Comparison of ENCODE assay signal across 24 cellular contexts in the genomic region with DNA sequence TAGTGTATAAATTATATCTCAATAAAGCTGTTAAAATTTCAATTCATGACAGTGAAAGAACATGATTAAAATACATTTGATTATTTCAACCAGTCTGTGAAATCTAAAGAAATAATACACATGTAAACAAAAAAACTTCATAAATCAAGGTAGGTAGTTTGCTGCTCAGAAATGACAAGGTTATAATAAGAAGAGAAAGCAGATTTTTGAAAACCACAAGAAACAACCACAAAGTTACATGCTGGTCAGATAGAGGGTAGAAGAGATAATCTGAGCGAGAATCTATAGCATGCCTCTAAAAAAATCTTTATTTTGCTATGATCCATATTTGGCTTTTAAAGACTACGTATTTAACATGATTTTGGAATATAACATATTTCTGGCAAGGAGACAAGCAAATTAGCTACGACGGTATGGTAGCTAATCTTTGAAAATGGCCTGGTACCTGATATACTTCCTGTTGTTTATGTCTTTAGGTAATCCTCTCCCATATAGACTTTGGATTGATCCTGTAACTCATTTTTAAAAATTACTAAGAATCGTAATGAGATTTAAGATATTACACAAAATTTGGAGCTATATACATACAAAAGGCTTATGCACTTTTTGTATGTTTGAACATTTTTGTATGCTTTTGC. TPM values are rescaled to one million over a fixed set of nuclear protein-coding genes. Genes with fewer than 3 reads are reported as not detected.
DNase-seq lines count a peak whose midpoint lies in the region; ATAC-seq and TF ChIP-seq lines count a peak whose summit lies in the region.
"Had no signal": no experiment of that assay in that cellular context is flagged by ENCODE, and none has a peak within 500 bp of the region (broad histone marks: within the 10 kb centered on the region; RNA-seq: fewer than 3 reads in every experiment).

No MANE protein-coding gene starts in this region.

- no peak for TF ChIP-seq RAD21 in SK-N-SH (IDR thresholded peaks at IDR 0.05; ENCODE audit: low read length)

- TF ChIP-seq CTCF in GM12865 (IDR thresholded peaks at IDR 0.05; ENCODE audit: insufficient read depth, low read depth, low read length, missing control alignments) (no peak), SK-N-SH (IDR thresholded peaks at IDR 0.05) (no peak)

- peak overlapping the region; percentile 6 for H3K4me3 Mint-ChIP-seq in activated CD8-positive, alpha-beta memory T cell treated with anti-CD3 and anti-CD28 coated beads, Interleukin-2, amount 10 ng/mL, durations not matched to agents 7 days and 5 days
- H3K4me3 Mint-ChIP-seq in T-helper 1 cell treated with Interleukin-12 subunit alpha and Interleukin-12 subunit beta and Interleukin-4 antibody, amounts not matched to agents 30 μg/mL and 1 μg/mL, for 36 hours, result peak overlapping the region; percentile 19
- peak overlapping the region; percentile 7 for H3K4me3 Mint-ChIP-seq in memory B cell
- H3K4me3 Mint-ChIP-seq: dendritic cell treated with granulocyte-macrophage colony-stimulating factor and Interleukin-4, amounts not matched to agents 40 ng/mL and 50 ng/mL, for 4 days had no signal

- H3K4me1 ChIP-seq in SK-N-SH (ENCODE audit: control insufficient read depth in 1 of 2, insufficient read depth in 2 of 2, low read depth in 1 of 2, low read length in 1 of 2), result no peaks in the 10 kb centered on the region; a peak in 1 of 4 replicates
- H3K4me1 ChIP-seq: breast epithelium, left ventricle myocardium inferior, psoas muscle, thyroid gland had no signal

- H3K9me3 ChIP-seq in SK-N-SH, result no peaks in the 10 kb centered on the region
- H3K9me3 ChIP-seq: breast epithelium, psoas muscle, thyroid gland had no signal

- 90% methylated on average over 5 of the region's 5 CpGs for WGBS in SK-N-SH (ENCODE audit: low lambda C conversion rate)

- peaks cover 22% of the 10 kb centered on the region for H3K27me3 Mint-ChIP-seq in activated CD8-positive, alpha-beta memory T cell treated with anti-CD3 and anti-CD28 coated beads, Interleukin-2, amount 10 ng/mL, durations not matched to agents 7 days and 5 days
- H3K27me3 Mint-ChIP-seq in T-helper 1 cell treated with Interleukin-12 subunit alpha and Interleukin-12 subunit beta and Interleukin-4 antibody, amounts not matched to agents 30 μg/mL and 1 μg/mL, for 36 hours (ENCODE audit: low read depth), result peaks cover 20% of the 10 kb centered on the region
- H3K27me3 Mint-ChIP-seq in memory B cell, result no peaks in the 10 kb centered on the region
- H3K27me3 Mint-ChIP-seq: dendritic cell treated with granulocyte-macrophage colony-stimulating factor and Interleukin-4, amounts not matched to agents 40 ng/mL and 50 ng/mL, for 4 days had no signal

- CTCF ChIA-PET in activated CD8-positive, alpha-beta memory T cell treated with anti-CD3 and anti-CD28 coated beads, Interleukin-2, amount 10 ng/mL, durations not matched to agents 7 days and 5 days (lab: Charles Lee), result interaction anchor here (0.7 to 5.6 kb wide), 8 partner anchors 10 to 273 kb away, joined by 3 to 33 read pairs (median 4); no protein-coding TSS in a partner anchor
- CTCF ChIA-PET in SK-N-SH (lab: Yijun Ruan, JAX), result interaction anchor here (0.6 to 1.2 kb wide), 4 partner anchors 33 to 107 kb away, joined by 3 to 4 read pairs (median 3); no protein-coding TSS in a partner anchor

- no peak for TF ChIP-seq EP300 in SK-N-SH (IDR thresholded peaks at IDR 0.05; ENCODE audit: borderline replicate concordance in 1 of 2, low read depth in 1 of 2, low read length in 1 of 2)

- no peak overlapping the region for H3K27ac ChIP-seq in SK-N-SH (ENCODE audit: low read depth in 2 of 2, low read length in 1 of 2)
- H3K27ac ChIP-seq: breast epithelium, heart left ventricle, left ventricle myocardium inferior, psoas muscle, RWPE1, skin epidermis, thyroid gland had no signal

- no peaks in the 10 kb centered on the region for H3K27me3 ChIP-seq in SK-N-SH (ENCODE audit: insufficient read depth)
- H3K27me3 ChIP-seq: breast epithelium, heart left ventricle, thyroid gland had no signal

- H4K20me1 ChIP-seq in SK-N-SH (ENCODE audit: insufficient read depth), result no peaks in the 10 kb centered on the region

- peaks cover 5% of the 10 kb centered on the region for H3K9me3 Mint-ChIP-seq in activated CD8-positive, alpha-beta memory T cell treated with anti-CD3 and anti-CD28 coated beads, Interleukin-2, amount 10 ng/mL, durations not matched to agents 7 days and 5 days (ENCODE audit: low read depth)
- peaks cover 4% of the 10 kb centered on the region for H3K9me3 Mint-ChIP-seq in T-helper 1 cell treated with Interleukin-12 subunit alpha and Interleukin-12 subunit beta and Interleukin-4 antibody, amounts not matched to agents 30 μg/mL and 1 μg/mL, for 36 hours
- no peaks in the 10 kb centered on the region for H3K9me3 Mint-ChIP-seq in memory B cell

- peaks cover 18% of the 10 kb centered on the region for H3K4me1 Mint-ChIP-seq in activated CD8-positive, alpha-beta memory T cell treated with anti-CD3 and anti-CD28 coated beads, Interleukin-2, amount 10 ng/mL, durations not matched to agents 7 days and 5 days
- peaks cover 12% of the 10 kb centered on the region for H3K4me1 Mint-ChIP-seq in T-helper 1 cell treated with Interleukin-12 subunit alpha and Interleukin-12 subunit beta and Interleukin-4 antibody, amounts not matched to agents 30 μg/mL and 1 μg/mL, for 36 hours (ENCODE audit: low read depth)
- peaks cover 16% of the 10 kb centered on the region for H3K4me1 Mint-ChIP-seq in memory B cell

- no peak overlapping the region for H3K4me2 ChIP-seq in SK-N-SH

- no peaks in the 10 kb centered on the region for H3K9me2 ChIP-seq in SK-N-SH

- peak; percentile 72 for ATAC-seq in activated CD8-positive, alpha-beta memory T cell treated with anti-CD3 and anti-CD28 coated beads, Interleukin-2, amount 10 ng/mL, durations not matched to agents 7 days and 5 days
- ATAC-seq in memory B cell (ENCODE audit: low read depth), result no peak
- no peak for ATAC-seq in HG02973 (IDR thresholded peaks at IDR 0.05; ENCODE audit: unreplicated experiment)
- ATAC-seq: heart left ventricle; psoas muscle; stimulated activated naive CD8-positive, alpha-beta T cell treated with anti-CD3 and anti-CD28 coated beads, Interleukin-15, Interleukin-2, amounts not matched to agents 100 U/mL and 50 U/mL, for 24 hours had no signal

- no peaks in the 10 kb centered on the region for H3K79me2 ChIP-seq in SK-N-SH (ENCODE audit: insufficient read depth)

- no peak overlapping the region for H3K4me3 ChIP-seq in GM12865 (ENCODE audit: low read depth, low read length)
- no peak overlapping the region for H3K4me3 ChIP-seq in SK-N-SH (ENCODE audit: low read depth in 2 of 2, low read length in 1 of 2)
- H3K4me3 ChIP-seq: breast epithelium, heart left ventricle, left ventricle myocardium inferior, psoas muscle, skin epidermis, thyroid gland had no signal

- DNase-seq in activated CD8-positive, alpha-beta memory T cell treated with anti-CD3 and anti-CD28 coated beads, Interleukin-2, amount 10 ng/mL, durations not matched to agents 7 days and 5 days, result no peak
- no peak for DNase-seq in activated CD8-positive, alpha-beta memory T cell treated with anti-CD3 and anti-CD28 coated beads for 24 hours
- DNase-seq in GM12865 (ENCODE audit: low read depth) (peak; percentile 21), memory B cell (ENCODE audit: low spot score in 2 of 2) (no peak), NCI-H2171 (lab: John Stamatoyannopoulos, UW) (no peak), SK-N-SH (no peak)
- DNase-seq: ACHN; activated CD4-positive, alpha-beta T cell treated with anti-CD3 and anti-CD28 coated beads, Interleukin-2, amount 50 U/mL, for 48 hours; activated T-cell treated with anti-CD3 and anti-CD28 coated beads, Interleukin-2, amount 50 U/mL, for 48 hours; DMS79; heart left ventricle; left ventricle myocardium inferior; NCI-H1048; NCI-H2029 treated with DMSO at 0.1 percent for 48 hours; psoas muscle; stimulated activated naive CD8-positive, alpha-beta T cell treated with anti-CD3 and anti-CD28 coated beads, Interleukin-15, Interleukin-2, amounts not matched to agents 100 U/mL and 50 U/mL, for 24 hours; SW 1271; thyroid gland had no signal

- no peaks in the 10 kb centered on the region for H3K36me3 ChIP-seq in SK-N-SH (replicated peaks in 1 of 2; ENCODE audit: control insufficient read depth in 1 of 2, insufficient read depth in 2 of 2, low read length in 1 of 2)
- H3K36me3 ChIP-seq: breast epithelium, heart left ventricle, left ventricle myocardium inferior, thyroid gland had no signal

- H3F3A ChIP-seq in SK-N-SH (replicated peaks; ENCODE audit: insufficient read depth), result peaks cover 6% of the 10 kb centered on the region

- H2AFZ ChIP-seq in SK-N-SH (ENCODE audit: low read depth), result no peak overlapping the region

- H3K9ac ChIP-seq in SK-N-SH, result no peak overlapping the region

- peak overlapping the region; percentile 11 for H3K27ac Mint-ChIP-seq in activated CD8-positive, alpha-beta memory T cell treated with anti-CD3 and anti-CD28 coated beads, Interleukin-2, amount 10 ng/mL, durations not matched to agents 7 days and 5 days
- H3K27ac Mint-ChIP-seq in T-helper 1 cell treated with Interleukin-12 subunit alpha and Interleukin-12 subunit beta and Interleukin-4 antibody, amounts not matched to agents 30 μg/mL and 1 μg/mL, for 36 hours, result peak overlapping the region; percentile 10
- no peak overlapping the region for H3K27ac Mint-ChIP-seq in memory B cell
- H3K27ac Mint-ChIP-seq: dendritic cell treated with granulocyte-macrophage colony-stimulating factor and Interleukin-4, amounts not matched to agents 40 ng/mL and 50 ng/mL, for 4 days had no signal

- POLR2A ChIA-PET in SK-N-SH (lab: Yijun Ruan, JAX), result no interaction called here

- peaks cover 3% of the 10 kb centered on the region for H3K36me3 Mint-ChIP-seq in activated CD8-positive, alpha-beta memory T cell treated with anti-CD3 and anti-CD28 coated beads, Interleukin-2, amount 10 ng/mL, durations not matched to agents 7 days and 5 days
- no peaks in the 10 kb centered on the region for H3K36me3 Mint-ChIP-seq in T-helper 1 cell treated with Interleukin-12 subunit alpha and Interleukin-12 subunit beta and Interleukin-4 antibody, amounts not matched to agents 30 μg/mL and 1 μg/mL, for 36 hours (ENCODE audit: low read depth)
- no peaks in the 10 kb centered on the region for H3K36me3 Mint-ChIP-seq in memory B cell

TF ChIP-seq in SK-N-SH, 30 proteins besides CTCF, POLR2A, EP300 and RAD21 (continues in another document):
- TF ChIP-seq RCOR1 (IDR thresholded peaks at IDR 0.05; ENCODE audit: low read length), result no peak
- TF ChIP-seq, protein P1, sequence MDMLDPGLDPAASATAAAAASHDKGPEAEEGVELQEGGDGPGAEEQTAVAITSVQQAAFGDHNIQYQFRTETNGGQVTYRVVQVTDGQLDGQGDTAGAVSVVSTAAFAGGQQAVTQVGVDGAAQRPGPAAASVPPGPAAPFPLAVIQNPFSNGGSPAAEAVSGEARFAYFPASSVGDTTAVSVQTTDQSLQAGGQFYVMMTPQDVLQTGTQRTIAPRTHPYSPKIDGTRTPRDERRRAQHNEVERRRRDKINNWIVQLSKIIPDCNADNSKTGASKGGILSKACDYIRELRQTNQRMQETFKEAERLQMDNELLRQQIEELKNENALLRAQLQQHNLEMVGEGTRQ (IDR thresholded peaks at IDR 0.05; ENCODE audit: borderline replicate concordance, low read depth, low read length), result no peak

RNA-seq across cellular contexts. Expression of gene VCL, which starts 23.5 kb away (rescaled TPM):
- 10 to 100 TPM; 19.8 to 28.4 TPM for total RNA-seq in activated CD8-positive, alpha-beta memory T cell treated with anti-CD3 and anti-CD28 coated beads, Interleukin-2, amount 10 ng/mL, durations not matched to agents 7 days and 5 days
- 147 and 190 TPM in 2 replicates for polyA plus RNA-seq in SK-N-SH (2012; rRNA removed)
- 125 and 144 TPM in 2 replicates for polyA plus RNA-seq in SK-N-SH (2012; cell fraction: cytosol; rRNA removed)
- 170 and 281 TPM in 2 replicates for polyA plus RNA-seq in SK-N-SH (2012; cell fraction: nucleus; rRNA removed)
